ENCODE assay signal across 22 cellular contexts in genomic region chr5:179121667-179122111, GRCh38.
A peak's percentile ranks its signal among the peaks of the same experiment; 100 is the strongest.
DNase-seq lines count a peak whose midpoint lies in the region; ATAC-seq and TF ChIP-seq lines count a peak whose summit lies in the region.
"Had no signal": no experiment of that assay in that cellular context is flagged by ENCODE, and none has a peak within 500 bp of the region (broad histone marks: within the 10 kb centered on the region; RNA-seq: fewer than 3 reads in every experiment).

No MANE protein-coding gene starts in this region.

- DNase-seq in right atrium auricular region (ENCODE audit: low spot score), result peak; percentile 43
- no peak for DNase-seq in heart right ventricle
- peak; percentile 4 to 82 for DNase-seq in lower leg skin (ENCODE audit: low spot score in 2 of 2)
- peak; percentile 83 for DNase-seq in osteocyte (ENCODE audit: extremely low spot score, unreplicated experiment)
- DNase-seq in DMS53 (lab: John Stamatoyannopoulos, UW), result no peak
- no peak for DNase-seq in NCI-H2029 treated with DMSO at 0.1 percent for 48 hours (lab: John Stamatoyannopoulos, UW)
- DNase-seq: BE2C; CD4-positive, CD25-positive, alpha-beta regulatory T cell; DMS79 treated with DMSO at 0.1 percent for 48 hours; GM23248; HCEC 1CT; MG63; NCI-H1417; NCI-H1694 treated with DMSO at 0.1 percent for 48 hours; NCI-H446; NCI-H526; PC-3; Right ventricle myocardium superior had no signal

- WGBS in heart right ventricle, 2 donors, result 88 to 95% methylated on average over 25 of the region's 25 CpGs
- WGBS in lower leg skin, 2 donors, result 88 to 94% methylated on average over 25 of the region's 25 CpGs

- H3K4me1 ChIP-seq in right atrium auricular region (no peaks in the 10 kb centered on the region), heart right ventricle (no peaks in the 10 kb centered on the region)
- H3K4me1 ChIP-seq: BE2C had no signal

- H3K27me3 Mint-ChIP-seq in osteocyte (ENCODE audit: unreplicated experiment), result no peaks in the 10 kb centered on the region
- H3K27me3 Mint-ChIP-seq: CD4-positive, CD25-positive, alpha-beta regulatory T cell had no signal

- peaks cover 0 to 2% of the 10 kb centered on the region in 2 donors for H3K9me3 ChIP-seq in right atrium auricular region
- H3K9me3 ChIP-seq in heart right ventricle, result peaks cover 0 to 30% (median 0%) of the 10 kb centered on the region in 11 donors
- H3K9me3 ChIP-seq: BE2C had no signal

- H3K4me1 Mint-ChIP-seq in osteocyte (ENCODE audit: unreplicated experiment), result no peaks in the 10 kb centered on the region
- H3K4me1 Mint-ChIP-seq: CD4-positive, CD25-positive, alpha-beta regulatory T cell had no signal

- H3K9me3 Mint-ChIP-seq in osteocyte (ENCODE audit: unreplicated experiment), result peaks cover 11% of the 10 kb centered on the region

- H3K27ac ChIP-seq in right atrium auricular region (no peak overlapping the region), heart right ventricle (no peak overlapping the region)
- H3K27ac ChIP-seq: GM23248, HL-60 had no signal

- TF ChIP-seq CTCF in right atrium auricular region (IDR thresholded peaks at IDR 0.05) (no peak), heart right ventricle (IDR thresholded peaks at IDR 0.05) (no peak), lower leg skin (IDR thresholded peaks at IDR 0.05) (no peak), osteocyte (IDR thresholded peaks at IDR 0.05) (no peak)

- ATAC-seq in heart right ventricle (no peak), GM21576 (IDR thresholded peaks at IDR 0.05; ENCODE audit: unreplicated experiment) (no peak)
- ATAC-seq: HepG2, K562, PC-3 had no signal

- no peak overlapping the region for H3K4me3 ChIP-seq in right atrium auricular region
- H3K4me3 ChIP-seq in heart right ventricle, result no peak overlapping the region
- no peak overlapping the region for H3K4me3 ChIP-seq in lower leg skin (ENCODE audit: low read depth, poor library complexity, severe bottlenecking)
- H3K4me3 ChIP-seq: GM23248, K562, MG63 had no signal

- H3K27me3 ChIP-seq in right atrium auricular region, result no peaks in the 10 kb centered on the region
- H3K27me3 ChIP-seq in heart right ventricle, result no peaks in the 10 kb centered on the region
- H3K27me3 ChIP-seq: BE2C, MG63 had no signal

- H3K36me3 Mint-ChIP-seq in osteocyte (ENCODE audit: unreplicated experiment), result peaks cover 6% of the 10 kb centered on the region
- H3K36me3 Mint-ChIP-seq: CD4-positive, CD25-positive, alpha-beta regulatory T cell had no signal

- intact Hi-C loops in heart right ventricle (cut with DNase I), result no loop called here
- intact Hi-C loops in lower leg skin (cut with DNase I; ENCODE audit: low total_unique reads), result no loop called here

- no peak overlapping the region for H3K4me3 Mint-ChIP-seq in osteocyte (ENCODE audit: unreplicated experiment)
- H3K4me3 Mint-ChIP-seq: CD4-positive, CD25-positive, alpha-beta regulatory T cell had no signal

- H3K27ac Mint-ChIP-seq in osteocyte (ENCODE audit: unreplicated experiment), result no peak overlapping the region
- H3K27ac Mint-ChIP-seq: CD4-positive, CD25-positive, alpha-beta regulatory T cell had no signal

- TF ChIP-seq POLR2A in lower leg skin (IDR thresholded peaks at IDR 0.05), result no peak

- H3K36me3 ChIP-seq in right atrium auricular region (no peaks in the 10 kb centered on the region), heart right ventricle (peaks cover 0 to 39% (median 0%) of the 10 kb centered on the region in 9 donors)
- H3K36me3 ChIP-seq: BE2C had no signal

Comparison
In these comparisons a context has a peak if more than half of its experiments do, and no peak if none do; other contexts are left out.
1. DNase-seq: peak in right atrium auricular region (single experiment), lower leg skin (2 of 2) and osteocyte (single experiment); none in heart right ventricle (0 of 2), DMS53 (single experiment) and NCI-H2029 treated with DMSO at 0.1 percent for 48 hours (single experiment).